Comparison of ENCODE assay signal across 8 cellular contexts in genomic region chr10:72354356-72355213, GRCh38. TPM values are rescaled to one million over a fixed set of nuclear protein-coding genes. Genes with fewer than 3 reads are reported as not detected.
DNase-seq lines count a peak whose midpoint lies in the region; ATAC-seq, FAIRE-seq and TF ChIP-seq lines count a peak whose summit lies in the region.

DNAJB12 (minus strand) TSS chr10:72354919; CDS start chr10:72354897, 22 bp downstream.

- peak; percentile 38 for FAIRE-seq in islet of Langerhans (lab: Jason Lieb, UNC)

- ATAC-seq in HG03378 (IDR thresholded peaks at IDR 0.05; ENCODE audit: unreplicated experiment) = peak; percentile 62

- TF ChIP-seq POLR2A in GM19099 (IDR thresholded peaks at IDR 0.05; ENCODE audit: extremely low read depth, insufficient read length, low read depth) = peak; percentile 81

- peak; percentile 96 for DNase-seq in AG20443 (ENCODE audit: low spot score)
- peak; percentile 90 for DNase-seq in NCI-H460 (ENCODE audit: extremely low read depth, low read depth)
- DNase-seq in activated CD4-positive, CD25-positive, alpha-beta regulatory T cell treated with anti-CD3 and anti-CD28 coated beads, Interleukin-2, amount 50 U/mL, for 72 hours = peak; percentile 89
- DNase-seq in cerebellar cortex (ENCODE audit: low spot score) = peak; percentile 96
- DNase-seq in stimulated activated CD4-positive, alpha-beta T cell treated with anti-CD3 and anti-CD28 coated beads, Interleukin-12 subunit alpha, Interleukin-12 subunit beta, amount 100 ng/mL, for 24 hours (ENCODE audit: low read depth in 2 of 2) = peak; percentile 75 to 85

RNA-seq across cellular contexts. Expression of gene DNAJB12, which starts in this region (rescaled TPM):
- total RNA-seq in NCI-H460 (2014; rRNA removed; shearing (Covaris generic)) = 5.4 and 7.0 TPM in 2 replicates
- polyA plus RNA-seq in NCI-H460 (2014; cell fraction: nucleus; rRNA removed) = 13.4 and 23.8 TPM in 2 replicates

Comparison
In these comparisons a context has a peak if more than half of its experiments do, and no peak if none do; other contexts are left out.
1. Peak in every context shown above with its lines: DNase-seq and ATAC-seq.